In genomic region chr18:79309572-79310278, GRCh38 we compare ENCODE assay signal across 17 cellular contexts.
"Had no signal": no experiment of that assay in that cellular context is flagged by ENCODE, and none has a peak within 500 bp of the region (broad histone marks: within the 10 kb centered on the region; RNA-seq: fewer than 3 reads in every experiment).

No MANE protein-coding gene starts in this region.

- H3K4me1 ChIP-seq: adrenal gland, prostate gland had no signal

- H3K36me3 ChIP-seq: prostate gland had no signal

- DNase-seq: activated CD4-positive, alpha-beta T cell treated with anti-CD3 and anti-CD28 coated beads, Interleukin-2, amount 50 U/mL, for 1 hour; activated CD8-positive, alpha-beta memory T cell treated with anti-CD3 and anti-CD28 coated beads for 24 hours; activated naive CD4-positive, alpha-beta T cell treated with anti-CD3 and anti-CD28 coated beads, Interleukin-2, amount 10 ng/mL, durations not matched to agents 7 days and 5 days; activated T-cell treated with anti-CD3 and anti-CD28 coated beads for 4 hours; adrenal gland; head of caudate nucleus; mesendoderm; occipital lobe; stimulated activated naive CD8-positive, alpha-beta T cell treated with anti-CD3 and anti-CD28 coated beads, Interleukin-15, amount 100 ng/mL, for 72 hours; T-helper 9 cell had no signal

- H3K27ac ChIP-seq: adrenal gland, prostate gland had no signal

- ATAC-seq: activated CD4-positive, CD25-positive, alpha-beta regulatory T cell treated with anti-CD3 and anti-CD28 coated beads, Interleukin-2, amount 50 U/mL, for 24 hours; natural killer cell treated with Interleukin-12 subunit alpha and Interleukin-12 subunit beta and Interleukin-15 and Interleukin-18, amount 100 ng/mL, for 72 hours; sciatic nerve; stimulated activated naive CD8-positive, alpha-beta T cell treated with anti-CD3 and anti-CD28 coated beads, Interleukin-15, amount 100 ng/mL, for 72 hours had no signal

- H3K27me3 ChIP-seq: adrenal gland had no signal

- H3K4me3 ChIP-seq: adrenal gland, prostate gland had no signal

- H3K9me3 ChIP-seq: adrenal gland, prostate gland had no signal

- FAIRE-seq: colon, endothelial cell of umbilical vein, frontal cortex had no signal
